ENCODE assay signal across 21 cellular contexts in the genomic region with DNA sequence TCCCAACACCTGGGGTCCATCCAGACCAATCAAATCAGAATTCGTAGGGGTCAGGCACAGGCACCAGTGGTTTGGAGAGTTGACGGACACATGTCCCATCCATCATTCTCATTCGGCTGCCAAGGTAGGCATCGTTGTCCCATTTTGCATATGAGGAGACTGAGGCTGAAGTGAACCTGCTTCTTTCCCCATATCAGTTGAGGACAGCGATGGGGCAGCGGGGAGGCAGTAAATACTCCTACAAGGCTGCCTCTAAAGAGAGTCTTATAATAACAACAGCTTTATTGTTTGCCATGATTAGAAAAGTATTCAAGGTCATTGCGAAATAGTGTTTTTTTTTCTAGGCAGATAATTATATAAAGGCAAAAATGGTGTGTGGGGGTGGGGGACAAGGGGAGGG. TPM values are rescaled to one million over a fixed set of nuclear protein-coding genes. Genes with fewer than 3 reads are reported as not detected.
DNase-seq lines count a peak whose midpoint lies in the region; ATAC-seq and TF ChIP-seq lines count a peak whose summit lies in the region.
"Had no signal": no experiment of that assay in that cellular context is flagged by ENCODE, and none has a peak within 500 bp of the region (broad histone marks: within the 10 kb centered on the region; RNA-seq: fewer than 3 reads in every experiment).

No MANE protein-coding gene starts in this region.

- H3K27me3 Mint-ChIP-seq in WTC11 (ENCODE audit: low read depth): peaks cover 3% of the 10 kb centered on the region; the same call in 1 of the 2 replicates

- 18 to 32% methylated on average over 7 of the region's 7 CpGs for WGBS in body of pancreas, 2 donors
- 72 to 89% methylated on average over 7 of the region's 7 CpGs for WGBS in sigmoid colon, 2 donors

- peaks cover 7% of the 10 kb centered on the region for H3K4me1 Mint-ChIP-seq in WTC11
- H3K4me1 Mint-ChIP-seq: activated CD4-positive, alpha-beta T cell treated with anti-CD3 and anti-CD28 coated beads, Interleukin-2, amount 10 ng/mL, durations not matched to agents 7 days and 5 days; activated naive CD8-positive, alpha-beta T cell treated with anti-CD3 and anti-CD28 coated beads, Interleukin-2, amount 10 ng/mL, durations not matched to agents 7 days and 5 days; CD4-positive, alpha-beta memory T cell had no signal

- POLR2A ChIA-PET in HEK293T (lab: Yijun Ruan, JAX) (interaction anchor here (1.6 to 2.1 kb wide), 3 partner anchors 19 to 51 kb away, joined by 6 to 8 read pairs (median 6); a partner anchor contains a TSS), WTC11 (lab: Charles Lee) (interaction anchor here (0.6 to 2.5 kb wide), 9 partner anchors 14 to 134 kb away, joined by 3 to 26 read pairs (median 11); a partner anchor contains a TSS)

- no peak overlapping the region for H3K27ac Mint-ChIP-seq in WTC11
- H3K27ac Mint-ChIP-seq: activated CD4-positive, alpha-beta T cell treated with anti-CD3 and anti-CD28 coated beads, Interleukin-2, amount 10 ng/mL, durations not matched to agents 7 days and 5 days; activated naive CD8-positive, alpha-beta T cell treated with anti-CD3 and anti-CD28 coated beads, Interleukin-2, amount 10 ng/mL, durations not matched to agents 7 days and 5 days had no signal

- ATAC-seq in body of pancreas (peak; percentile 13), WTC11 (no peak), GM19395 (IDR thresholded peaks at IDR 0.05; ENCODE audit: unreplicated experiment) (no peak), GM21717 (IDR thresholded peaks at IDR 0.05; ENCODE audit: unreplicated experiment) (no peak)

- no peak for DNase-seq in HEK293T (ENCODE audit: extremely low spot score)
- DNase-seq in body of pancreas: no peak
- DNase-seq in sigmoid colon: peak; percentile 53
- DNase-seq in WTC11 (ENCODE audit: low spot score): no peak
- DNase-seq: activated CD4-positive, alpha-beta T cell treated with anti-CD3 and anti-CD28 coated beads, Interleukin-2, amount 10 ng/mL, durations not matched to agents 7 days and 5 days; activated CD8-positive, alpha-beta memory T cell treated with anti-CD3 and anti-CD28 coated beads, Interleukin-2, amount 50 U/mL, for 4 hours; activated naive CD8-positive, alpha-beta T cell treated with anti-CD3 and anti-CD28 coated beads, Interleukin-2, amount 10 ng/mL, durations not matched to agents 7 days and 5 days; CD4-positive, alpha-beta memory T cell; NCI-H1048; NCI-H1930; NCI-H446; stimulated activated naive CD4-positive, alpha-beta T cell treated with Interleukin-2 at 50 U/mL for 16 hours; trophoblast cell had no signal

- H3K36me3 Mint-ChIP-seq in WTC11: no peaks in the 10 kb centered on the region
- H3K36me3 Mint-ChIP-seq: activated naive CD8-positive, alpha-beta T cell treated with anti-CD3 and anti-CD28 coated beads, Interleukin-2, amount 10 ng/mL, durations not matched to agents 7 days and 5 days; CD4-positive, alpha-beta memory T cell had no signal

- H3K9me3 Mint-ChIP-seq in WTC11: no peaks in the 10 kb centered on the region
- H3K9me3 Mint-ChIP-seq: activated CD4-positive, alpha-beta T cell treated with anti-CD3 and anti-CD28 coated beads, Interleukin-2, amount 10 ng/mL, durations not matched to agents 7 days and 5 days; activated naive CD8-positive, alpha-beta T cell treated with anti-CD3 and anti-CD28 coated beads, Interleukin-2, amount 10 ng/mL, durations not matched to agents 7 days and 5 days; CD4-positive, alpha-beta memory T cell; nephron had no signal

- no peak for TF ChIP-seq CTCF in body of pancreas (IDR thresholded peaks at IDR 0.05)
- TF ChIP-seq CTCF in sigmoid colon (IDR thresholded peaks at IDR 0.05): no peak
- TF ChIP-seq CTCF in WTC11 (IDR thresholded peaks at IDR 0.05): no peak

- H3K9me3 ChIP-seq in body of pancreas (no peaks in the 10 kb centered on the region), sigmoid colon (no peaks in the 10 kb centered on the region)
- H3K9me3 ChIP-seq: HAP-1 had no signal

- no peak for TF ChIP-seq EP300 in sigmoid colon (IDR thresholded peaks at IDR 0.05)

- TF ChIP-seq POLR2A in body of pancreas (IDR thresholded peaks at IDR 0.05) (no peak), sigmoid colon (IDR thresholded peaks at IDR 0.05) (no peak)

- no peak overlapping the region for H3K4me3 Mint-ChIP-seq in WTC11
- H3K4me3 Mint-ChIP-seq: activated CD4-positive, alpha-beta T cell treated with anti-CD3 and anti-CD28 coated beads, Interleukin-2, amount 10 ng/mL, durations not matched to agents 7 days and 5 days; activated naive CD8-positive, alpha-beta T cell treated with anti-CD3 and anti-CD28 coated beads, Interleukin-2, amount 10 ng/mL, durations not matched to agents 7 days and 5 days; CD4-positive, alpha-beta memory T cell; nephron had no signal

- H3K4me1 ChIP-seq in body of pancreas (peaks cover 29% of the 10 kb centered on the region), sigmoid colon (peaks cover 0 to 31% (median 22%) of the 10 kb centered on the region in 4 donors)

- H3K4me3 ChIP-seq in body of pancreas (no peak overlapping the region), sigmoid colon (no peak overlapping the region)
- H3K4me3 ChIP-seq: coronary artery, HAP-1, skin epidermis had no signal

- CTCF ChIA-PET in HEK293T (lab: Yijun Ruan, JAX) (interaction anchor here (0.6 to 5.0 kb wide), 17 partner anchors 11 to 159 kb away, joined by 3 to 77 read pairs (median 6); no protein-coding TSS in a partner anchor), WTC11 (lab: Charles Lee) (interaction anchor here (0.6 to 10.3 kb wide), 34 partner anchors 9 to 188 kb away, joined by 3 to 685 read pairs (median 7); a partner anchor contains a TSS)

- no peaks in the 10 kb centered on the region for H3K36me3 ChIP-seq in body of pancreas (replicated peaks in 1 of 2; ENCODE audit: insufficient read depth in 1 of 2, low read depth in 2 of 2)
- no peaks in the 10 kb centered on the region for H3K36me3 ChIP-seq in sigmoid colon
- H3K36me3 ChIP-seq: HAP-1 had no signal

- intact Hi-C loops in body of pancreas (cut with DNase I): loop anchor here (5.0 kb wide), 1 partner anchor 46 kb away; no protein-coding TSS in a partner anchor
- intact Hi-C loops in sigmoid colon (cut with DNase I): no loop called here

- H3K27me3 ChIP-seq in body of pancreas (no peaks in the 10 kb centered on the region), sigmoid colon (no peaks in the 10 kb centered on the region)

- H3K27ac ChIP-seq in body of pancreas (peak overlapping the region; percentile 52 to 68 (median 54)), sigmoid colon (peak overlapping the region in 2 of 4 donors; percentile 53 to 54)
- H3K27ac ChIP-seq: skin epidermis had no signal

TF ChIP-seq in HEK293T, 16 proteins besides CTCF, POLR2A, EP300 and RAD21:
- TF ChIP-seq FOXA1 (IDR thresholded peaks at IDR 0.05) (no peak), ELF4 (IDR thresholded peaks at IDR 0.05) (no peak)
- TF ChIP-seq, protein P1, sequence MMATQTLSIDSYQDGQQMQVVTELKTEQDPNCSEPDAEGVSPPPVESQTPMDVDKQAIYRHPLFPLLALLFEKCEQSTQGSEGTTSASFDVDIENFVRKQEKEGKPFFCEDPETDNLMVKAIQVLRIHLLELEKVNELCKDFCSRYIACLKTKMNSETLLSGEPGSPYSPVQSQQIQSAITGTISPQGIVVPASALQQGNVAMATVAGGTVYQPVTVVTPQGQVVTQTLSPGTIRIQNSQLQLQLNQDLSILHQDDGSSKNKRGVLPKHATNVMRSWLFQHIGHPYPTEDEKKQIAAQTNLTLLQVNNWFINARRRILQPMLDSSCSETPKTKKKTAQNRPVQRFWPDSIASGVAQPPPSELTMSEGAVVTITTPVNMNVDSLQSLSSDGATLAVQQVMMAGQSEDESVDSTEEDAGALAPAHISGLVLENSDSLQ (IDR thresholded peaks at IDR 0.05): 0 out of 2 replicates have a peak, but pooled peaks have one; percentile 11

TF ChIP-seq in WTC11, 78 proteins besides CTCF, POLR2A, EP300 and RAD21 (continues in another document):
- TF ChIP-seq JAZF1 (CRISPR knock-in tag; IDR thresholded peaks at IDR 0.05) (no peak), NFATC4 (CRISPR knock-in tag; IDR thresholded peaks at IDR 0.05) (no peak), HMGA2 (CRISPR knock-in tag; IDR thresholded peaks at IDR 0.05) (no peak), EMX1 (CRISPR knock-in tag; IDR thresholded peaks at IDR 0.05) (no peak), PRRX2 (CRISPR knock-in tag; IDR thresholded peaks at IDR 0.05) (no peak)
- TF ChIP-seq, protein P2, sequence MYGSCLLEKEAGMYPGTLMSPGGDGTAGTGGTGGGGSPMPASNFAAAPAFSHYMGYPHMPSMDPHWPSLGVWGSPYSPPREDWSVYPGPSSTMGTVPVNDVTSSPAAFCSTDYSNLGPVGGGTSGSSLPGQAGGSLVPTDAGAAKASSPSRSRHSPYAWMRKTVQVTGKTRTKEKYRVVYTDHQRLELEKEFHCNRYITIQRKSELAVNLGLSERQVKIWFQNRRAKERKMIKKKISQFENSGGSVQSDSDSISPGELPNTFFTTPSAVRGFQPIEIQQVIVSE (CRISPR knock-in tag; IDR thresholded peaks at IDR 0.05; ENCODE audit: borderline replicate concordance): no peak

RNA-seq across cellular contexts. Expression of a gene that starts 1.6 kb away (rescaled TPM):
- total RNA-seq in body of pancreas (1 to 10 TPM; 1.6 to 2.6 TPM), sigmoid colon (1 to 10 TPM in 3 of 4 donors, under 1 TPM in 1; 0.83 to 5.3 (median 3.3) TPM), WTC11 (2021) (0.17 to 0.32 TPM (median 0.21 TPM) in 3 replicates)
- polyA plus RNA-seq in sigmoid colon: 1 to 10 TPM; 3.2 to 9.6 (median 7.6) TPM
- total RNA-seq: activated CD4-positive, alpha-beta T cell treated with anti-CD3 and anti-CD28 coated beads, Interleukin-2, amount 10 ng/mL, durations not matched to agents 7 days and 5 days; glomerular endothelial cell; HT1080 had no signal

RNA-seq across cellular contexts. Expression of a gene that starts 18.9 kb away (rescaled TPM):
- total RNA-seq in body of pancreas (1,000 to 10,000 TPM; 1,333 to 1,363 TPM), sigmoid colon (1,000 to 10,000 TPM; 1,709 to 2,375 (median 1,954) TPM), WTC11 (2021) (1,108 to 1,272 TPM (median 1,247 TPM) in 3 replicates)
- over 10,000 TPM in 2 of 3 donors, 1,000 to 10,000 TPM in 1; 6,007 to 20,022 (median 13,142) TPM for polyA plus RNA-seq in sigmoid colon

RNA-seq across cellular contexts. Expression of a gene that starts 31.1 kb away (rescaled TPM):
- 10 to 100 TPM in 1 of 2 donors, 1 to 10 TPM in 1; 5.4 to 11.5 TPM for total RNA-seq in body of pancreas
- total RNA-seq in sigmoid colon: 10 to 100 TPM; 12.1 to 23.7 (median 19.6) TPM
- polyA plus RNA-seq in sigmoid colon: 10 to 100 TPM in 1 of 3 donors, 1 to 10 TPM in 2; 5.1 to 21.6 (median 7.0) TPM
- total RNA-seq in WTC11 (2021): 7.2 to 11.1 TPM (median 8.9 TPM) in 3 replicates
- total RNA-seq: activated CD4-positive, alpha-beta T cell treated with anti-CD3 and anti-CD28 coated beads, Interleukin-2, amount 10 ng/mL, durations not matched to agents 7 days and 5 days had no signal
- polyA plus RNA-seq: CD4-positive, alpha-beta memory T cell had no signal

RNA-seq across cellular contexts. Expression of a gene that starts 57.2 kb away (rescaled TPM):
- total RNA-seq in body of pancreas (10 to 100 TPM; 30.9 to 33.0 TPM), sigmoid colon (10 to 100 TPM; 21.1 to 57.9 (median 37.5) TPM), WTC11 (2021) (47.4 to 50.0 TPM (median 49.3 TPM) in 3 replicates)
- polyA plus RNA-seq in sigmoid colon: 10 to 100 TPM in 1 of 3 donors, 1 to 10 TPM in 2; 1.4 to 21.5 (median 3.0) TPM
